Comparison of ENCODE assay signal across 19 cellular contexts in genomic region chr6:156391379-156391777, GRCh38.
"Had no signal": no experiment of that assay in that cellular context is flagged by ENCODE, and none has a peak within 500 bp of the region (broad histone marks: within the 10 kb centered on the region; RNA-seq: fewer than 3 reads in every experiment).

No MANE protein-coding gene starts in this region.

- H3K4me3 Mint-ChIP-seq: mesothelial cell of epicardium, nephron had no signal

- ATAC-seq: activated T-cell treated with anti-CD3 and anti-CD28 coated beads, Interleukin-2, amount 50 U/mL, for 4 hours; gastrocnemius medialis; pancreas; right cardiac atrium; stimulated activated naive CD8-positive, alpha-beta T cell treated with anti-CD3 and anti-CD28 coated beads, Interleukin-15, Interleukin-2, amounts not matched to agents 100 U/mL and 50 U/mL, for 24 hours had no signal

- H3K36me3 ChIP-seq: colonic mucosa, esophagus muscularis mucosa, gastrocnemius medialis, left ventricle myocardium inferior, pancreas, tibial artery had no signal

- H3K36me3 Mint-ChIP-seq: mesothelial cell of epicardium had no signal

- H3K4me1 ChIP-seq: colonic mucosa, esophagus muscularis mucosa, left ventricle myocardium inferior, pancreas, tibial artery had no signal

- H3K27ac ChIP-seq: colonic mucosa, esophagus muscularis mucosa, gastrocnemius medialis, left ventricle myocardium inferior, pancreas, tibial artery had no signal

- H3K9me3 Mint-ChIP-seq: activated T-cell treated with anti-CD3 and anti-CD28 coated beads, Interleukin-2, amount 50 U/mL, for 4 hours; mesothelial cell of epicardium; nephron had no signal

- H3K4me3 ChIP-seq: colonic mucosa, dorsolateral prefrontal cortex, esophagus muscularis mucosa, gastrocnemius medialis, left ventricle myocardium inferior, pancreas, tibial artery had no signal

- DNase-seq: activated CD4-positive, alpha-beta T cell treated with anti-CD3 and anti-CD28 coated beads for 4 hours; activated CD4-positive, alpha-beta T cell treated with anti-CD3 and anti-CD28 coated beads, Interleukin-2, amount 50 U/mL, for 48 hours; activated CD4-positive, CD25-positive, alpha-beta regulatory T cell; activated CD8-positive, alpha-beta memory T cell treated with anti-CD3 and anti-CD28 coated beads, Interleukin-2, amount 50 U/mL, for 48 hours; activated naive CD4-positive, alpha-beta T cell treated with Interleukin-2 at 50 U/mL for 16 hours; activated T-cell treated with anti-CD3 and anti-CD28 coated beads, Interleukin-2, amount 50 U/mL, for 4 hours; colonic mucosa; gastrocnemius medialis; left ventricle myocardium inferior; right cardiac atrium; stimulated activated CD4-positive, alpha-beta T cell treated with anti-CD3 and anti-CD28 coated beads, Interleukin-12 subunit alpha, Interleukin-12 subunit beta, amount 100 ng/mL, for 4 hours; stimulated activated CD4-positive, alpha-beta T cell treated with anti-CD3 and anti-CD28 coated beads, Interleukin-4, amount 100 ng/mL, for 4 hours; stimulated activated naive CD8-positive, alpha-beta T cell treated with anti-CD3 and anti-CD28 coated beads, Interleukin-15, Interleukin-2, amounts not matched to agents 100 U/mL and 50 U/mL, for 24 hours; tibial artery had no signal

- H3K27ac Mint-ChIP-seq: mesothelial cell of epicardium, nephron had no signal

- H3K9me3 ChIP-seq: colonic mucosa, esophagus muscularis mucosa, gastrocnemius medialis, left ventricle myocardium inferior, pancreas, tibial artery had no signal

- H3K27me3 ChIP-seq: colonic mucosa, dorsolateral prefrontal cortex, esophagus muscularis mucosa, gastrocnemius medialis, pancreas, tibial artery had no signal
